ENCODE assay signal across 8 cellular contexts in the genomic region with DNA sequence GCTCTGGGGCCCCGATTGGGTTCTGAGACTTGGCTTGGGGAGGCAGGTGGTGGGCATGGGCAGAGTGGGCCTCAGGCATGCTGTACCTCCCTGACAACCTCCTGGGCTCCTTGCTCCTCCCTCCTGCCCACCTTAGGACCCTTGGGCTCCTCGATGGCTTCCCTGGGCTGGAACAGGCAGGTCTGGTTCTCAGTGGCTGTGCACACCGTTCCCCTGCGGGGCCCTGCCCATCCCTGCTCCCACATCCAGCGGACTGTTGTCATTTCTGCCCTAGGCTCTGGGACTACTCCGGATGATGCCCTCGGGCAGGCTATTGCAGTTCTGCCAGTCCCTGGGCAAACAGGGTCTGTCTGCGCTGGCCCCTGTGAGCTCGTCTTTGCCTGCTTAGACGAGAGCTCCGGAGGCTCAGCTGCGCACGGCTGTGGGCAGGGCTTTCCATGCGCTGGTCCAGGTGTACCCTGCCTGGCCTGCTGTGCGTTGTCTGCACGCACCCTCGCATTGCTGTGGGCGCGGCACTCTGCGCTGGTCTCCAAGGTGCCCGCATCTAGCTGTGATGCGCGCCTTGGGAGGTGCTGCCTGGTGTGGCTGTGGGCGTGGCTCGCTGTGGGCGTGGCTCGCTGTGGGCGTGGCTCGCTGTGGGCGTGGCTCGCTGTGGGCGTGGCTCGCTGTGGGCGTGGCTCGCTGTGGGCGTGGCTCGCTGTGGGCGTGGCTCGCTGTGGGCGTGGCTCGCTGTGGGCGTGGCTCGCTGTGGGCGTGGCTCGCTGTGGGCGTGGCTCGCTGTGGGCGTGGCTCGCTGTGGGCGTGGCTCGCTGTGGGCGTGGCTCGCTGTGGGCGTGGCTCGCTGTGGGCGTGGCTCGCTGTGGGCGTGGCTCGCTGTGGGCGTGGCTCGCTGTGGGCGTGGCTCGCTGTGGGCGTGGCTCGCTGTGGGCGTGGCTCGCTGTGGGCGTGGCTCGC. TPM values are rescaled to one million over a fixed set of nuclear protein-coding genes. Genes with fewer than 3 reads are reported as not detected.
DNase-seq lines count a peak whose midpoint lies in the region; ATAC-seq and TF ChIP-seq lines count a peak whose summit lies in the region.
"Not testable (repeated sequence)": the region's sequence is repeated elsewhere in the genome, so short reads cannot be mapped to it uniquely, and the experiment has no call there.

No MANE protein-coding gene starts in this region.

- not testable (repeated sequence) for H3K27me3 Mint-ChIP-seq in activated B cell treated with CpG ODN at 0.5 μM for 24 hours, memory B cell

- H3K4me3 ChIP-seq in LNCaP clone FGC (ENCODE audit: low read depth, low read length) (0 out of 2 replicates have a peak overlapping the region, but pooled peaks have one; percentile 68), PC-3 (ENCODE audit: low read length) (peak overlapping the region; percentile 43)

- H3K27me3 ChIP-seq in PC-3 (ENCODE audit: low read length), result not testable (repeated sequence)

- H3K4me2 ChIP-seq in PC-3 (ENCODE audit: low read length), result peak overlapping the region; percentile 67

- not testable (repeated sequence) for H3K4me1 Mint-ChIP-seq in activated B cell treated with CpG ODN at 0.5 μM for 24 hours
- peaks cover 17% of the 10 kb centered on the region for H3K4me1 Mint-ChIP-seq in memory B cell
- peaks cover 23% of the 10 kb centered on the region for H3K4me1 Mint-ChIP-seq in stimulated activated effector memory CD8-positive, alpha-beta T cell treated with anti-CD3 and anti-CD28 coated beads, Interleukin-12 subunit alpha, Interleukin-12 subunit beta, amount 100 ng/mL, for 72 hours

- H3K9me2 ChIP-seq in PC-3 (replicated peaks; ENCODE audit: low read length), result not testable (repeated sequence)

- peaks cover 11% of the 10 kb centered on the region for H3K79me2 ChIP-seq in PC-3 (ENCODE audit: low read length)

- not testable (repeated sequence) for BruUV-seq in PC-3 (replicated peaks; lab: Mats Ljungman, UMichigan)

- not testable (repeated sequence) for H3K4me1 ChIP-seq in PC-3 (ENCODE audit: insufficient read depth, low read length)

- not testable (repeated sequence) for H3K27ac ChIP-seq in PC-3 (ENCODE audit: low read length)

- H3K27ac Mint-ChIP-seq in activated B cell treated with CpG ODN at 0.5 μM for 24 hours; memory B cell; stimulated activated effector memory CD8-positive, alpha-beta T cell treated with anti-CD3 and anti-CD28 coated beads, Interleukin-12 subunit alpha, Interleukin-12 subunit beta, amount 100 ng/mL, for 72 hours: not testable (repeated sequence)

- H3K9me3 ChIP-seq in PC-3 (ENCODE audit: low read length), result not testable (repeated sequence)

- ATAC-seq in PC-3 (peak; percentile 86), activated B cell treated with CpG ODN at 0.5 μM for 24 hours (ENCODE audit: low read depth) (peak; percentile 61), memory B cell (ENCODE audit: low read depth) (peak; percentile 58)
- peak; percentile 45 for ATAC-seq in stimulated activated effector memory CD8-positive, alpha-beta T cell treated with anti-CD3 and anti-CD28 coated beads, Interleukin-12 subunit alpha, Interleukin-12 subunit beta, amount 100 ng/mL, for 72 hours

- peak; percentile 70 for DNase-seq in ELF-1 (ENCODE audit: low read depth, low spot score)
- peak; percentile 25 for DNase-seq in LNCaP clone FGC (ENCODE audit: low read depth)
- DNase-seq in PC-3, result peak; percentile 79
- not testable (repeated sequence) for DNase-seq in activated B cell treated with CpG ODN at 0.5 μM for 24 hours; memory B cell (ENCODE audit: low spot score in 2 of 2)
- DNase-seq in activated effector memory CD4-positive, alpha-beta T cell treated with anti-CD3 and anti-CD28 coated beads, Interleukin-2, amount 50 U/mL, for 16 hours, result peak; percentile 83
- DNase-seq in erythroblast (lab: John Stamatoyannopoulos, UW), result peak; percentile 62 to 65
- peak; percentile 45 to 73 for DNase-seq in stimulated activated effector memory CD8-positive, alpha-beta T cell treated with anti-CD3 and anti-CD28 coated beads, Interleukin-12 subunit alpha, Interleukin-12 subunit beta, amount 100 ng/mL, for 72 hours (ENCODE audit: low spot score in 2 of 2)

- H4K20me1 ChIP-seq in PC-3 (ENCODE audit: low read length), result not testable (repeated sequence)

- TF ChIP-seq CTCF in LNCaP clone FGC (IDR thresholded peaks at IDR 0.05; ENCODE audit: control insufficient read depth, extremely low read depth, insufficient read depth); PC-3 (conservative IDR thresholded peaks at IDR 0.05; ENCODE audit: low read depth, low read length); activated B cell treated with CpG ODN at 0.5 μM for 24 hours (IDR thresholded peaks at IDR 0.05): not testable (repeated sequence)

- not testable (repeated sequence) for H3K36me3 ChIP-seq in PC-3 (ENCODE audit: low read depth, low read length)

- TF ChIP-seq POLR2A in erythroblast (IDR thresholded peaks at IDR 0.05; ENCODE audit: low read length), result not testable (repeated sequence)

- intact Hi-C loops in PC-3 (cut with micrococcal nuclease), result not testable (repeated sequence)
- intact Hi-C loops in activated B cell treated with CpG ODN at 0.5 μM for 24 hours (cut with micrococcal nuclease), result loop anchor here (1.0 to 2.0 kb wide), 4 partner anchors 8 to 385 kb away; partner anchors contain the start of genes GUK1 and MRPL55

- H3K9ac ChIP-seq in PC-3 (ENCODE audit: low read length), result not testable (repeated sequence)

- POLR2A ChIA-PET in PC-3 (lab: Charles Lee; ENCODE audit: unreplicated experiment) (interaction anchor here (0.8 kb wide), 1 partner anchor 9 kb away, joined by 11 read pairs; the partner anchor contains the start of gene IBA57), activated B cell treated with CpG ODN at 0.5 μM for 24 hours (lab: Charles Lee) (interaction anchor here (1.9 kb wide), 1 partner anchor 8 kb away, joined by 11 read pairs; the partner anchor contains the start of gene IBA57)

- CTCF ChIA-PET in PC-3 (lab: Charles Lee), result interaction anchor here (0.6 to 1.7 kb wide), 2 partner anchors 43 to 74 kb away, joined by 3 read pairs; no protein-coding TSS in a partner anchor
- CTCF ChIA-PET in activated B cell treated with CpG ODN at 0.5 μM for 24 hours (lab: Charles Lee), result not testable (repeated sequence)

- not testable (repeated sequence) for H2AFZ ChIP-seq in PC-3 (ENCODE audit: low read length)

- not testable (repeated sequence) for H3K9me3 Mint-ChIP-seq in activated B cell treated with CpG ODN at 0.5 μM for 24 hours; memory B cell; stimulated activated effector memory CD8-positive, alpha-beta T cell treated with anti-CD3 and anti-CD28 coated beads, Interleukin-12 subunit alpha, Interleukin-12 subunit beta, amount 100 ng/mL, for 72 hours

- H3K36me3 Mint-ChIP-seq in activated B cell treated with CpG ODN at 0.5 μM for 24 hours (ENCODE audit: low read depth) (peaks cover 17% of the 10 kb centered on the region), memory B cell (peaks cover 16% of the 10 kb centered on the region)
- H3K36me3 Mint-ChIP-seq in stimulated activated effector memory CD8-positive, alpha-beta T cell treated with anti-CD3 and anti-CD28 coated beads, Interleukin-12 subunit alpha, Interleukin-12 subunit beta, amount 100 ng/mL, for 72 hours, result not testable (repeated sequence)

- H3K4me3 Mint-ChIP-seq in activated B cell treated with CpG ODN at 0.5 μM for 24 hours; memory B cell; stimulated activated effector memory CD8-positive, alpha-beta T cell treated with anti-CD3 and anti-CD28 coated beads, Interleukin-12 subunit alpha, Interleukin-12 subunit beta, amount 100 ng/mL, for 72 hours: not testable (repeated sequence)

- H3F3A ChIP-seq in PC-3 (ENCODE audit: low read length, unreplicated experiment), result not testable (repeated sequence)

RNA-seq across cellular contexts. Expression of gene IBA57, which starts 8.2 kb away (rescaled TPM):
- total RNA-seq in PC-3 (2014; rRNA removed) (13.3 and 18.3 TPM in 2 replicates), activated B cell treated with CpG ODN at 0.5 μM for 24 hours (10.8 and 14.5 TPM in 2 replicates)

RNA-seq across cellular contexts. Expression of gene GJC2, which starts 24.1 kb away (rescaled TPM):
- total RNA-seq in PC-3 (2014; rRNA removed) (1.2 and 2.2 TPM in 2 replicates), activated B cell treated with CpG ODN at 0.5 μM for 24 hours (0.24 and 0.35 TPM in 2 replicates)

RNA-seq across cellular contexts. Expression of gene GUK1, which starts 33.7 kb away (rescaled TPM):
- total RNA-seq in PC-3 (2014; rRNA removed), result 996 and 1,117 TPM in 2 replicates
- total RNA-seq in activated B cell treated with CpG ODN at 0.5 μM for 24 hours, result 104 and 119 TPM in 2 replicates

RNA-seq across cellular contexts. Expression of gene OBSCN, which starts 34.0 kb away (rescaled TPM):
- total RNA-seq in PC-3 (2014; rRNA removed) (29.1 and 42.7 TPM in 2 replicates), activated B cell treated with CpG ODN at 0.5 μM for 24 hours (16.1 and 19.8 TPM in 2 replicates)
